8 cellular contexts compared by ENCODE assay signal in genomic region chr19:17522988-17523872, GRCh38. TPM values are rescaled to one million over a fixed set of nuclear protein-coding genes. Genes with fewer than 3 reads are reported as not detected.
DNase-seq lines count a peak whose midpoint lies in the region; ATAC-seq and TF ChIP-seq lines count a peak whose summit lies in the region.

No MANE protein-coding gene starts in this region.

- H3K23ac ChIP-seq in mesendoderm (ENCODE audit: low read length) = no peak overlapping the region

- H4K8ac ChIP-seq in mesendoderm (ENCODE audit: low read depth, low read length) = no peak overlapping the region

- POLR2A ChIA-PET in activated CD4-positive, alpha-beta T cell treated with anti-CD3 and anti-CD28 coated beads, Interleukin-2, amount 10 ng/mL, durations not matched to agents 7 days and 5 days (lab: Charles Lee) = interaction anchor here (0.7 to 1.8 kb wide), 2 partner anchors 11 to 437 kb away, joined by 3 to 5 read pairs; partner anchors contain the start of gene PGLS

- H3K27ac ChIP-seq in CD4-positive, CD25-positive, alpha-beta regulatory T cell (ENCODE audit: insufficient read depth, low read length, poor library complexity, severe bottlenecking) = peak overlapping the region; percentile 43
- H3K27ac ChIP-seq in heart left ventricle (peak overlapping the region in 3 of 12 donors; percentile 8 to 87 (median 24)), prostate gland (no peak overlapping the region), mesendoderm (ENCODE audit: low read depth, low read length) (no peak overlapping the region)

- no peak overlapping the region for H4K5ac ChIP-seq in mesendoderm (ENCODE audit: low read length)

- no peaks in the 10 kb centered on the region for H3K36me3 Mint-ChIP-seq in CD4-positive, CD25-positive, alpha-beta regulatory T cell
- peaks cover 24% of the 10 kb centered on the region for H3K36me3 Mint-ChIP-seq in activated CD4-positive, alpha-beta T cell treated with anti-CD3 and anti-CD28 coated beads, Interleukin-2, amount 10 ng/mL, durations not matched to agents 7 days and 5 days (ENCODE audit: low read depth)
- peaks cover 25% of the 10 kb centered on the region for H3K36me3 Mint-ChIP-seq in stimulated activated memory B cell treated with anti-CD40 and anti-IgM and Interleukin-4, amounts not matched to agents 10 μg/mL and 1 μg/mL and 100 μg/mL, for 72 hours

- peak in 2 of 3 donors; percentile 17 to 83 for DNase-seq in CD4-positive, CD25-positive, alpha-beta regulatory T cell
- peak; percentile 78 for DNase-seq in activated CD4-positive, alpha-beta T cell treated with anti-CD3 and anti-CD28 coated beads, Interleukin-2, amount 10 ng/mL, durations not matched to agents 7 days and 5 days
- DNase-seq in heart left ventricle (peak; percentile 56 to 79 (median 59)), prostate gland (ENCODE audit: low spot score) (no peak), mesendoderm (no peak)

- peak overlapping the region in 2 of 4 donors; percentile 71 to 80 for H3K4me3 Mint-ChIP-seq in CD4-positive, CD25-positive, alpha-beta regulatory T cell
- H3K4me3 Mint-ChIP-seq in activated CD4-positive, alpha-beta T cell treated with anti-CD3 and anti-CD28 coated beads, Interleukin-2, amount 10 ng/mL, durations not matched to agents 7 days and 5 days = peak overlapping the region; percentile 51
- peak overlapping the region; percentile 40 for H3K4me3 Mint-ChIP-seq in stimulated activated memory B cell treated with anti-CD40 and anti-IgM and Interleukin-4, amounts not matched to agents 10 μg/mL and 1 μg/mL and 100 μg/mL, for 72 hours

- H3K36me3 ChIP-seq in CD4-positive, CD25-positive, alpha-beta regulatory T cell (ENCODE audit: control insufficient read depth, insufficient read depth, low read length) = no peaks in the 10 kb centered on the region
- H3K36me3 ChIP-seq in heart left ventricle (peaks cover 0 to 27% (median 19%) of the 10 kb centered on the region in 9 donors), prostate gland (no peaks in the 10 kb centered on the region), mesendoderm (ENCODE audit: control insufficient read depth, insufficient read depth, low read length) (no peaks in the 10 kb centered on the region)

- CTCF ChIA-PET in activated CD4-positive, alpha-beta T cell treated with anti-CD3 and anti-CD28 coated beads, Interleukin-2, amount 10 ng/mL, durations not matched to agents 7 days and 5 days (lab: Charles Lee) = interaction anchor here (0.8 to 1.8 kb wide), 11 partner anchors 9 to 58 kb away, joined by 3 to 6 read pairs (median 3); no protein-coding TSS in a partner anchor

- H3K79me1 ChIP-seq in mesendoderm (ENCODE audit: low read length) = no peaks in the 10 kb centered on the region

- TF ChIP-seq POLR2A in heart left ventricle (IDR thresholded peaks at IDR 0.05) (no peak), prostate gland (IDR thresholded peaks at IDR 0.05) (no peak)

- peaks cover 16% of the 10 kb centered on the region for H3K4me1 ChIP-seq in CD4-positive, CD25-positive, alpha-beta regulatory T cell (ENCODE audit: control insufficient read depth, insufficient read depth, low read length, poor library complexity, severe bottlenecking)
- H3K4me1 ChIP-seq in heart left ventricle (peaks cover 0 to 30% (median 3%) of the 10 kb centered on the region in 12 donors), prostate gland (replicated peaks) (no peaks in the 10 kb centered on the region), mesendoderm (ENCODE audit: control insufficient read depth, low read depth, low read length) (no peaks in the 10 kb centered on the region)

- H2BK15ac ChIP-seq in mesendoderm (replicated peaks; ENCODE audit: low read depth) = no peak overlapping the region

- H3K4me2 ChIP-seq in mesendoderm (ENCODE audit: low read length) = no peak overlapping the region

- 46 to 57% (median 51%) methylated on average over 22 to 24 of the region's 24 CpGs for WGBS in heart left ventricle, 4 donors
- 48% methylated on average over 24 of the region's 24 CpGs for WGBS in prostate gland
- WGBS in mesendoderm (ENCODE audit: extremely low coverage, insufficient coverage, low lambda C conversion rate) = no CpG with 5 or more reads among the region's 24 CpGs

- no peak overlapping the region for H3K56ac ChIP-seq in mesendoderm (ENCODE audit: low read length)

- H3K27me3 Mint-ChIP-seq in CD4-positive, CD25-positive, alpha-beta regulatory T cell = peaks cover 12% of the 10 kb centered on the region
- no peaks in the 10 kb centered on the region for H3K27me3 Mint-ChIP-seq in activated CD4-positive, alpha-beta T cell treated with anti-CD3 and anti-CD28 coated beads, Interleukin-2, amount 10 ng/mL, durations not matched to agents 7 days and 5 days
- H3K27me3 Mint-ChIP-seq in stimulated activated memory B cell treated with anti-CD40 and anti-IgM and Interleukin-4, amounts not matched to agents 10 μg/mL and 1 μg/mL and 100 μg/mL, for 72 hours = no peaks in the 10 kb centered on the region

- peaks cover 0 to 32% (median 15%) of the 10 kb centered on the region in 4 donors for H3K4me1 Mint-ChIP-seq in CD4-positive, CD25-positive, alpha-beta regulatory T cell
- H3K4me1 Mint-ChIP-seq in activated CD4-positive, alpha-beta T cell treated with anti-CD3 and anti-CD28 coated beads, Interleukin-2, amount 10 ng/mL, durations not matched to agents 7 days and 5 days = peaks cover 39% of the 10 kb centered on the region
- peaks cover 66% of the 10 kb centered on the region for H3K4me1 Mint-ChIP-seq in stimulated activated memory B cell treated with anti-CD40 and anti-IgM and Interleukin-4, amounts not matched to agents 10 μg/mL and 1 μg/mL and 100 μg/mL, for 72 hours

- no peak overlapping the region for H3K4me3 ChIP-seq in CD4-positive, CD25-positive, alpha-beta regulatory T cell (ENCODE audit: low read depth, low read length)
- H3K4me3 ChIP-seq in heart left ventricle (peak overlapping the region in 1 of 12 donors; percentile 20), prostate gland (no peak overlapping the region), mesendoderm (ENCODE audit: low read length) (no peak overlapping the region)

- intact Hi-C loops in heart left ventricle (cut with DNase I) = no loop called here
- intact Hi-C loops in prostate gland (cut with DNase I) = no loop called here

- peak; percentile 75 to 77 for ATAC-seq in CD4-positive, CD25-positive, alpha-beta regulatory T cell (ENCODE audit: low read depth in 2 of 2)
- ATAC-seq in GM19438 (IDR thresholded peaks at IDR 0.05; ENCODE audit: low read depth, unreplicated experiment) (peak; percentile 73), HG03457 (IDR thresholded peaks at IDR 0.05; ENCODE audit: unreplicated experiment) (peak; percentile 74), heart left ventricle (peak; percentile 20 to 86 (median 76))
- ATAC-seq in stimulated activated memory B cell treated with anti-CD40 and anti-IgM and Interleukin-4, amounts not matched to agents 10 μg/mL and 1 μg/mL and 100 μg/mL, for 72 hours = peak; percentile 92

- H2AK5ac ChIP-seq in mesendoderm (ENCODE audit: low read length) = no peak overlapping the region

- no peak for TF ChIP-seq CTCF in heart left ventricle (IDR thresholded peaks at IDR 0.05)
- no peak for TF ChIP-seq CTCF in prostate gland (IDR thresholded peaks at IDR 0.05)

- H3K18ac ChIP-seq in mesendoderm (ENCODE audit: low read length) = no peak overlapping the region

- no peaks in the 10 kb centered on the region for H3K79me2 ChIP-seq in mesendoderm (ENCODE audit: control insufficient read depth, insufficient read depth, low read length)

- peaks cover under 1 to 3% of the 10 kb centered on the region in 2 experiments for H3K9me3 ChIP-seq in CD4-positive, CD25-positive, alpha-beta regulatory T cell (ENCODE audit: control insufficient read depth in 2 of 2, low read length in 2 of 2)
- H3K9me3 ChIP-seq in heart left ventricle (peaks cover 0 to 8% (median 3%) of the 10 kb centered on the region in 12 donors), prostate gland (no peaks in the 10 kb centered on the region)

- no peaks in the 10 kb centered on the region for H3K9me3 Mint-ChIP-seq in CD4-positive, CD25-positive, alpha-beta regulatory T cell
- peaks cover 4% of the 10 kb centered on the region for H3K9me3 Mint-ChIP-seq in activated CD4-positive, alpha-beta T cell treated with anti-CD3 and anti-CD28 coated beads, Interleukin-2, amount 10 ng/mL, durations not matched to agents 7 days and 5 days
- H3K9me3 Mint-ChIP-seq in stimulated activated memory B cell treated with anti-CD40 and anti-IgM and Interleukin-4, amounts not matched to agents 10 μg/mL and 1 μg/mL and 100 μg/mL, for 72 hours = peaks cover 2% of the 10 kb centered on the region

- no peak overlapping the region for H2BK120ac ChIP-seq in mesendoderm (ENCODE audit: low read depth, low read length)

- H3K27ac Mint-ChIP-seq in CD4-positive, CD25-positive, alpha-beta regulatory T cell = peak overlapping the region; percentile 81 to 90 (median 90)
- peak overlapping the region; percentile 95 for H3K27ac Mint-ChIP-seq in activated CD4-positive, alpha-beta T cell treated with anti-CD3 and anti-CD28 coated beads, Interleukin-2, amount 10 ng/mL, durations not matched to agents 7 days and 5 days
- H3K27ac Mint-ChIP-seq in stimulated activated memory B cell treated with anti-CD40 and anti-IgM and Interleukin-4, amounts not matched to agents 10 μg/mL and 1 μg/mL and 100 μg/mL, for 72 hours = peak overlapping the region; percentile 76

- H3K27me3 ChIP-seq in CD4-positive, CD25-positive, alpha-beta regulatory T cell (ENCODE audit: control insufficient read depth, insufficient read depth, low read length) = no peaks in the 10 kb centered on the region
- peaks cover 0 to 26% (median 0%) of the 10 kb centered on the region in 9 donors for H3K27me3 ChIP-seq in heart left ventricle
- no peaks in the 10 kb centered on the region for H3K27me3 ChIP-seq in prostate gland (replicated peaks; ENCODE audit: insufficient read depth)
- no peaks in the 10 kb centered on the region for H3K27me3 ChIP-seq in mesendoderm (ENCODE audit: insufficient read depth, low read length, poor library complexity)

- no peak overlapping the region for H2BK5ac ChIP-seq in mesendoderm (ENCODE audit: low read length)

- H3K4ac ChIP-seq in mesendoderm (ENCODE audit: low read depth, low read length) = no peak overlapping the region

- no peak overlapping the region for H3K9ac ChIP-seq in mesendoderm (ENCODE audit: low read length)

RNA-seq across cellular contexts. Expression of gene PGLS, which starts 11.8 kb away (rescaled TPM):
- total RNA-seq in CD4-positive, CD25-positive, alpha-beta regulatory T cell = 49.9 TPM
- 10 to 100 TPM; 60.5 to 76.0 (median 63.8) TPM for polyA plus RNA-seq in CD4-positive, CD25-positive, alpha-beta regulatory T cell
- total RNA-seq in activated CD4-positive, alpha-beta T cell treated with anti-CD3 and anti-CD28 coated beads, Interleukin-2, amount 10 ng/mL, durations not matched to agents 7 days and 5 days = 10 to 100 TPM; 81.8 to 93.0 TPM
- total RNA-seq in heart left ventricle (10 to 100 TPM; 15.5 to 57.1 (median 27.0) TPM), prostate gland (100 to 1,000 TPM; 120 to 129 TPM)
- polyA plus RNA-seq in heart left ventricle = 10 to 100 TPM; 28.8 to 45.9 TPM
- 62.3 TPM for polyA plus RNA-seq in mesendoderm (2013, experiment 1 of 2)
- polyA plus RNA-seq in mesendoderm (2013, experiment 2 of 2) = 62.5 TPM

RNA-seq across cellular contexts. Expression of gene COLGALT1, which starts 32.2 kb away (rescaled TPM):
- total RNA-seq in CD4-positive, CD25-positive, alpha-beta regulatory T cell = 40.6 TPM
- 10 to 100 TPM; 17.1 to 18.9 (median 17.8) TPM for polyA plus RNA-seq in CD4-positive, CD25-positive, alpha-beta regulatory T cell
- 10 to 100 TPM; 55.4 to 62.0 TPM for total RNA-seq in activated CD4-positive, alpha-beta T cell treated with anti-CD3 and anti-CD28 coated beads, Interleukin-2, amount 10 ng/mL, durations not matched to agents 7 days and 5 days
- 100 to 1,000 TPM in 1 of 9 donors, 10 to 100 TPM in 8; 23.7 to 117 (median 32.6) TPM for total RNA-seq in heart left ventricle
- 10 to 100 TPM; 16.1 to 49.8 TPM for polyA plus RNA-seq in heart left ventricle
- 10 to 100 TPM; 29.3 to 85.1 TPM for total RNA-seq in prostate gland
- polyA plus RNA-seq in mesendoderm (2013, experiment 1 of 2) = 37.7 TPM
- polyA plus RNA-seq in mesendoderm (2013, experiment 2 of 2) = 38.0 TPM

RNA-seq across cellular contexts. Expression of gene SLC27A1, which starts 52.9 kb away (rescaled TPM):
- 4.6 TPM for total RNA-seq in CD4-positive, CD25-positive, alpha-beta regulatory T cell
- polyA plus RNA-seq in CD4-positive, CD25-positive, alpha-beta regulatory T cell = 1 to 10 TPM; 3.9 to 5.2 (median 4.1) TPM
- 1 to 10 TPM; 2.1 to 2.8 TPM for total RNA-seq in activated CD4-positive, alpha-beta T cell treated with anti-CD3 and anti-CD28 coated beads, Interleukin-2, amount 10 ng/mL, durations not matched to agents 7 days and 5 days
- 10 to 100 TPM; 32.6 to 70.3 (median 52.7) TPM for total RNA-seq in heart left ventricle
- polyA plus RNA-seq in heart left ventricle = 10 to 100 TPM; 22.1 to 47.6 TPM
- 10 to 100 TPM; 73.3 to 78.7 TPM for total RNA-seq in prostate gland
- polyA plus RNA-seq in mesendoderm (2013, experiment 1 of 2) = 2.0 TPM
- 1.8 TPM for polyA plus RNA-seq in mesendoderm (2013, experiment 2 of 2)

Comparison
In these comparisons a context has a peak if more than half of its experiments do, and no peak if none do; other contexts are left out.
1. DNase-seq: peak in CD4-positive, CD25-positive, alpha-beta regulatory T cell (2 of 3), activated CD4-positive, alpha-beta T cell treated with anti-CD3 and anti-CD28 coated beads, Interleukin-2, amount 10 ng/mL, durations not matched to agents 7 days and 5 days (single experiment) and heart left ventricle (5 of 5); none in prostate gland (single experiment) and mesendoderm (single experiment).
2. Peak in every context shown above with its lines, with median percentiles within 50 percentile points of each other: ATAC-seq and H3K27ac Mint-ChIP-seq.